ENCODE assay signal across 16 cellular contexts in genomic region chr4:150683775-150684350, GRCh38.
DNase-seq lines count a peak whose midpoint lies in the region; ATAC-seq and TF ChIP-seq lines count a peak whose summit lies in the region.
"Had no signal": no experiment of that assay in that cellular context is flagged by ENCODE, and none has a peak within 500 bp of the region (broad histone marks: within the 10 kb centered on the region; RNA-seq: fewer than 3 reads in every experiment).

No MANE protein-coding gene starts in this region.

- H3K36me3 ChIP-seq in GM23338 (ENCODE audit: insufficient read depth), result no peaks in the 10 kb centered on the region
- H3K36me3 ChIP-seq: SJSA1 had no signal

- H3K27me3 ChIP-seq in GM23338 (ENCODE audit: insufficient read depth) (no peaks in the 10 kb centered on the region), foreskin keratinocyte (no peaks in the 10 kb centered on the region)
- H3K27me3 ChIP-seq: SJSA1 had no signal

- no peaks in the 10 kb centered on the region for H3K79me2 ChIP-seq in GM23338 (replicated peaks; ENCODE audit: insufficient read depth)

- ATAC-seq in GM23338 (peak; percentile 37; the same call in 2 of the 3 replicates), foreskin keratinocyte (peak; percentile 21), HG03095 (IDR thresholded peaks at IDR 0.05; ENCODE audit: unreplicated experiment) (no peak), HG02623 (IDR thresholded peaks at IDR 0.05; ENCODE audit: unreplicated experiment) (no peak)
- no peak for ATAC-seq in stimulated activated effector memory CD8-positive, alpha-beta T cell treated with anti-CD3 and anti-CD28 coated beads, Interleukin-12 subunit alpha, Interleukin-12 subunit beta, amount 100 ng/mL, for 72 hours

- H3K9me3 Mint-ChIP-seq in GM23338, result no peaks in the 10 kb centered on the region; the same call in 2 of the 3 replicates
- no peaks in the 10 kb centered on the region for H3K9me3 Mint-ChIP-seq in stimulated activated effector memory CD8-positive, alpha-beta T cell treated with anti-CD3 and anti-CD28 coated beads, Interleukin-12 subunit alpha, Interleukin-12 subunit beta, amount 100 ng/mL, for 72 hours
- H3K9me3 Mint-ChIP-seq: IgD-negative memory B cell had no signal

- H2AFZ ChIP-seq in GM23338, result no peak overlapping the region
- H2AFZ ChIP-seq: PC-9 had no signal

- peak; percentile 31 for DNase-seq in GM23338 (ENCODE audit: low spot score)
- peak; percentile 76 for DNase-seq in SK-MEL-5 (ENCODE audit: low read depth, low spot score)
- DNase-seq in foreskin keratinocyte, result peak; percentile 57 to 71
- DNase-seq in stimulated activated effector memory CD8-positive, alpha-beta T cell treated with anti-CD3 and anti-CD28 coated beads, Interleukin-12 subunit alpha, Interleukin-12 subunit beta, amount 100 ng/mL, for 72 hours (ENCODE audit: low spot score in 2 of 2), result no peak
- no peak for DNase-seq in EL
- DNase-seq: Caco-2, H7, NCI-H1105 treated with DMSO at 0.1 percent for 48 hours, NCI-H1694 treated with DMSO at 0.1 percent for 48 hours, NCI-H345, PC-9 had no signal

- H3K27ac Mint-ChIP-seq in GM23338, result no peak overlapping the region
- H3K27ac Mint-ChIP-seq in stimulated activated effector memory CD8-positive, alpha-beta T cell treated with anti-CD3 and anti-CD28 coated beads, Interleukin-12 subunit alpha, Interleukin-12 subunit beta, amount 100 ng/mL, for 72 hours, result peak overlapping the region; percentile 29
- H3K27ac Mint-ChIP-seq: CD14-positive monocyte, IgD-negative memory B cell had no signal

- no peaks in the 10 kb centered on the region for H3K9me2 ChIP-seq in GM23338 (ENCODE audit: insufficient read depth)

- H3F3A ChIP-seq in GM23338 (replicated peaks; ENCODE audit: low read depth), result no peaks in the 10 kb centered on the region

- no peaks in the 10 kb centered on the region for H3K27me3 Mint-ChIP-seq in GM23338 (ENCODE audit: insufficient read depth, low read depth, poor library complexity)
- H3K27me3 Mint-ChIP-seq: IgD-negative memory B cell had no signal

- H3K4me3 ChIP-seq in GM23338, result no peak overlapping the region
- H3K4me3 ChIP-seq: PC-9, SJSA1 had no signal

- TF ChIP-seq CTCF in GM23338 (conservative IDR thresholded peaks at IDR 0.05; ENCODE audit: low read depth in 2 of 2) (no peak), foreskin keratinocyte (conservative IDR thresholded peaks at IDR 0.05) (no peak)

- H3K4me1 ChIP-seq in GM23338 (ENCODE audit: insufficient read depth) (peaks cover 12% of the 10 kb centered on the region), foreskin keratinocyte (peaks cover 22% of the 10 kb centered on the region)
- H3K4me1 ChIP-seq: Caco-2 had no signal

- peaks cover 11% of the 10 kb centered on the region; the same call in 2 of the 3 replicates for H3K4me1 Mint-ChIP-seq in GM23338
- peaks cover 8% of the 10 kb centered on the region for H3K4me1 Mint-ChIP-seq in stimulated activated effector memory CD8-positive, alpha-beta T cell treated with anti-CD3 and anti-CD28 coated beads, Interleukin-12 subunit alpha, Interleukin-12 subunit beta, amount 100 ng/mL, for 72 hours
- H3K4me1 Mint-ChIP-seq: CD14-positive monocyte had no signal

- H3K27ac ChIP-seq in GM23338 (ENCODE audit: low read depth) (no peak overlapping the region), foreskin keratinocyte (no peak overlapping the region)
- H3K27ac ChIP-seq: PC-9, SJSA1 had no signal

- no peaks in the 10 kb centered on the region for H3K36me3 Mint-ChIP-seq in GM23338 (ENCODE audit: low read depth)
- H3K36me3 Mint-ChIP-seq in stimulated activated effector memory CD8-positive, alpha-beta T cell treated with anti-CD3 and anti-CD28 coated beads, Interleukin-12 subunit alpha, Interleukin-12 subunit beta, amount 100 ng/mL, for 72 hours, result peaks cover 23% of the 10 kb centered on the region

- in situ Hi-C loops in SK-MEL-5 (cut with HindIII; ENCODE audit: low pct_unique_long_range_greater_than_20kb, low sequenced_read_pairs), result no loop called here

- H3K4me3 Mint-ChIP-seq in GM23338, result no peak overlapping the region
- no peak overlapping the region for H3K4me3 Mint-ChIP-seq in stimulated activated effector memory CD8-positive, alpha-beta T cell treated with anti-CD3 and anti-CD28 coated beads, Interleukin-12 subunit alpha, Interleukin-12 subunit beta, amount 100 ng/mL, for 72 hours
- H3K4me3 Mint-ChIP-seq: CD14-positive monocyte had no signal

- H3K4me2 ChIP-seq in GM23338, result no peak overlapping the region
- H3K4me2 ChIP-seq: PC-9 had no signal

- H4K20me1 ChIP-seq in GM23338 (replicated peaks; ENCODE audit: insufficient read depth), result no peaks in the 10 kb centered on the region

TF ChIP-seq in GM23338, 12 proteins besides CTCF, POLR2A, EP300 and RAD21 (continues in another document):
- TF ChIP-seq EZH2 (IDR thresholded peaks at IDR 0.05; ENCODE audit: low read depth, unreplicated experiment), result no peak
- TF ChIP-seq, protein P1, sequence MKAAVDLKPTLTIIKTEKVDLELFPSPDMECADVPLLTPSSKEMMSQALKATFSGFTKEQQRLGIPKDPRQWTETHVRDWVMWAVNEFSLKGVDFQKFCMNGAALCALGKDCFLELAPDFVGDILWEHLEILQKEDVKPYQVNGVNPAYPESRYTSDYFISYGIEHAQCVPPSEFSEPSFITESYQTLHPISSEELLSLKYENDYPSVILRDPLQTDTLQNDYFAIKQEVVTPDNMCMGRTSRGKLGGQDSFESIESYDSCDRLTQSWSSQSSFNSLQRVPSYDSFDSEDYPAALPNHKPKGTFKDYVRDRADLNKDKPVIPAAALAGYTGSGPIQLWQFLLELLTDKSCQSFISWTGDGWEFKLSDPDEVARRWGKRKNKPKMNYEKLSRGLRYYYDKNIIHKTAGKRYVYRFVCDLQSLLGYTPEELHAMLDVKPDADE (IDR thresholded peaks at IDR 0.05), result no peak
- no peak for TF ChIP-seq ZNF331 (CRISPR knock-in tag; IDR thresholded peaks at IDR 0.05; ENCODE audit: low read depth)
- no peak for TF ChIP-seq ZNF114 (CRISPR knock-in tag; IDR thresholded peaks at IDR 0.05)
- TF ChIP-seq CREB1 (CRISPR knock-in tag; IDR thresholded peaks at IDR 0.05; ENCODE audit: low read depth), result no peak
- TF ChIP-seq ZNF462 (CRISPR knock-in tag; IDR thresholded peaks at IDR 0.05), result no peak
- TF ChIP-seq EZH2phosphoT487 (IDR thresholded peaks at IDR 0.05; ENCODE audit: unreplicated experiment), result no peak

Comparison
In these comparisons a context has a peak if more than half of its experiments do, and no peak if none do; other contexts are left out.
1. ATAC-seq: peak in GM23338 (single experiment) and foreskin keratinocyte (single experiment); none in stimulated activated effector memory CD8-positive, alpha-beta T cell treated with anti-CD3 and anti-CD28 coated beads, Interleukin-12 subunit alpha, Interleukin-12 subunit beta, amount 100 ng/mL, for 72 hours (single experiment), HG03095 (single experiment) and HG02623 (single experiment).
2. DNase-seq: peak in GM23338 (single experiment), SK-MEL-5 (single experiment) and foreskin keratinocyte (2 of 2); none in stimulated activated effector memory CD8-positive, alpha-beta T cell treated with anti-CD3 and anti-CD28 coated beads, Interleukin-12 subunit alpha, Interleukin-12 subunit beta, amount 100 ng/mL, for 72 hours (0 of 2) and EL (single experiment).